32 cellular contexts compared by ENCODE assay signal in genomic region chr12:39327965-39328364, GRCh38.
"Had no signal": no experiment of that assay in that cellular context is flagged by ENCODE, and none has a peak within 500 bp of the region (broad histone marks: within the 10 kb centered on the region; RNA-seq: fewer than 3 reads in every experiment).

No MANE protein-coding gene starts in this region.

- H3K27me3 ChIP-seq: adrenal gland, body of pancreas, dorsolateral prefrontal cortex, esophagus muscularis mucosa, foreskin keratinocyte, gastrocnemius medialis had no signal

- H3K9me3 ChIP-seq: adrenal gland, body of pancreas, esophagus muscularis mucosa, gastrocnemius medialis had no signal

- H3K4me1 ChIP-seq: adrenal gland, body of pancreas, gastrocnemius medialis had no signal

- H3K27ac Mint-ChIP-seq: activated CD4-positive, alpha-beta memory T cell treated with anti-CD3 and anti-CD28 coated beads for 36 hours; activated CD4-positive, alpha-beta T cell treated with anti-CD3 and anti-CD28 coated beads for 36 hours; activated CD4-positive, alpha-beta T cell treated with anti-CD3 and anti-CD28 coated beads, Interleukin-2, amount 10 ng/mL, durations not matched to agents 24 days and 14 days; activated CD8-positive, alpha-beta memory T cell treated with anti-CD3 and anti-CD28 coated beads, Interleukin-2, amount 10 ng/mL, durations not matched to agents 7 days and 5 days; activated CD8-positive, alpha-beta T cell treated with anti-CD3 and anti-CD28 coated beads, Interleukin-2, amount 10 ng/mL, durations not matched to agents 7 days and 5 days; activated naive CD4-positive, alpha-beta T cell treated with anti-CD3 and anti-CD28 coated beads for 36 hours; activated naive CD4-positive, alpha-beta T cell treated with anti-CD3 and anti-CD28 coated beads, Interleukin-2, amount 50 U/mL, for 24 hours; activated naive CD8-positive, alpha-beta T cell treated with anti-CD3 and anti-CD28 coated beads for 36 hours; activated naive CD8-positive, alpha-beta T cell treated with anti-CD3 and anti-CD28 coated beads, Interleukin-2, amount 50 U/mL, for 24 hours; activated T-helper 1 cell treated with anti-CD3 and anti-CD28 coated beads, Interleukin-12 subunit alpha, Interleukin-12 subunit beta, Interleukin-2, Interleukin-4 antibody, amounts not matched to agents 30 ng/mL and 10 ng/mL and 1 ng/mL, durations not matched to agents 14 hours and 24 hours and 36 hours; activated T-helper 2 cell treated with anti-CD3 and anti-CD28 coated beads, Interferon-gamma antibody, Interleukin-2, Interleukin-4, amounts not matched to agents 10 μg/mL and 5 μg/mL and 100 μg/mL, durations not matched to agents 14 hours and 24 hours and 36 hours; dendritic cell treated with granulocyte-macrophage colony-stimulating factor and Interleukin-4, amounts not matched to agents 40 ng/mL and 50 ng/mL, for 4 days had no signal

- H3K27me3 Mint-ChIP-seq: activated CD4-positive, alpha-beta memory T cell treated with anti-CD3 and anti-CD28 coated beads for 36 hours; activated CD4-positive, alpha-beta T cell treated with anti-CD3 and anti-CD28 coated beads for 36 hours; activated CD4-positive, alpha-beta T cell treated with anti-CD3 and anti-CD28 coated beads, Interleukin-2, amount 10 ng/mL, durations not matched to agents 24 days and 14 days; activated CD8-positive, alpha-beta memory T cell treated with anti-CD3 and anti-CD28 coated beads, Interleukin-2, amount 10 ng/mL, durations not matched to agents 7 days and 5 days; activated naive CD4-positive, alpha-beta T cell treated with anti-CD3 and anti-CD28 coated beads, Interleukin-2, amount 50 U/mL, for 24 hours; activated naive CD8-positive, alpha-beta T cell treated with anti-CD3 and anti-CD28 coated beads for 36 hours; activated naive CD8-positive, alpha-beta T cell treated with anti-CD3 and anti-CD28 coated beads, Interleukin-2, amount 50 U/mL, for 24 hours; dendritic cell treated with granulocyte-macrophage colony-stimulating factor and Interleukin-4, amounts not matched to agents 40 ng/mL and 50 ng/mL, for 4 days; effector memory CD8-positive, alpha-beta T cell had no signal

- H3K9me3 Mint-ChIP-seq: activated CD4-positive, alpha-beta memory T cell treated with anti-CD3 and anti-CD28 coated beads for 36 hours; activated CD4-positive, alpha-beta T cell treated with anti-CD3 and anti-CD28 coated beads, Interleukin-2, amount 10 ng/mL, durations not matched to agents 24 days and 14 days; activated naive CD4-positive, alpha-beta T cell treated with anti-CD3 and anti-CD28 coated beads for 36 hours; activated naive CD4-positive, alpha-beta T cell treated with anti-CD3 and anti-CD28 coated beads, Interleukin-2, amount 50 U/mL, for 24 hours; activated naive CD8-positive, alpha-beta T cell treated with anti-CD3 and anti-CD28 coated beads for 36 hours; activated naive CD8-positive, alpha-beta T cell treated with anti-CD3 and anti-CD28 coated beads, Interleukin-2, amount 50 U/mL, for 24 hours; activated T-helper 1 cell treated with anti-CD3 and anti-CD28 coated beads, Interleukin-12 subunit alpha, Interleukin-12 subunit beta, Interleukin-2, Interleukin-4 antibody, amounts not matched to agents 30 ng/mL and 10 ng/mL and 1 ng/mL, durations not matched to agents 14 hours and 24 hours and 36 hours; activated T-helper 2 cell treated with anti-CD3 and anti-CD28 coated beads, Interferon-gamma antibody, Interleukin-2, Interleukin-4, amounts not matched to agents 10 μg/mL and 5 μg/mL and 100 μg/mL, durations not matched to agents 14 hours and 24 hours and 36 hours; dendritic cell treated with granulocyte-macrophage colony-stimulating factor and Interleukin-4, amounts not matched to agents 40 ng/mL and 50 ng/mL, for 4 days; effector memory CD8-positive, alpha-beta T cell had no signal

- H3K4me3 ChIP-seq: adrenal gland, body of pancreas, coronary artery, dorsolateral prefrontal cortex, esophagus muscularis mucosa, gastrocnemius medialis had no signal

- H3K27ac ChIP-seq: adrenal gland, body of pancreas, coronary artery, dorsolateral prefrontal cortex, esophagus muscularis mucosa, foreskin keratinocyte, gastrocnemius medialis had no signal

- H3K36me3 ChIP-seq: adrenal gland had no signal

- H3K4me3 Mint-ChIP-seq: activated CD4-positive, alpha-beta memory T cell treated with anti-CD3 and anti-CD28 coated beads for 36 hours; activated CD4-positive, alpha-beta T cell treated with anti-CD3 and anti-CD28 coated beads for 36 hours; activated CD4-positive, alpha-beta T cell treated with anti-CD3 and anti-CD28 coated beads, Interleukin-2, amount 10 ng/mL, durations not matched to agents 24 days and 14 days; activated CD8-positive, alpha-beta memory T cell treated with anti-CD3 and anti-CD28 coated beads, Interleukin-2, amount 10 ng/mL, durations not matched to agents 7 days and 5 days; activated CD8-positive, alpha-beta T cell treated with anti-CD3 and anti-CD28 coated beads, Interleukin-2, amount 10 ng/mL, durations not matched to agents 7 days and 5 days; activated naive CD4-positive, alpha-beta T cell treated with anti-CD3 and anti-CD28 coated beads for 36 hours; activated naive CD4-positive, alpha-beta T cell treated with anti-CD3 and anti-CD28 coated beads, Interleukin-2, amount 50 U/mL, for 24 hours; activated naive CD8-positive, alpha-beta T cell treated with anti-CD3 and anti-CD28 coated beads for 36 hours; activated naive CD8-positive, alpha-beta T cell treated with anti-CD3 and anti-CD28 coated beads, Interleukin-2, amount 50 U/mL, for 24 hours; activated T-helper 1 cell treated with anti-CD3 and anti-CD28 coated beads, Interleukin-12 subunit alpha, Interleukin-12 subunit beta, Interleukin-2, Interleukin-4 antibody, amounts not matched to agents 30 ng/mL and 10 ng/mL and 1 ng/mL, durations not matched to agents 14 hours and 24 hours and 36 hours; dendritic cell treated with granulocyte-macrophage colony-stimulating factor and Interleukin-4, amounts not matched to agents 40 ng/mL and 50 ng/mL, for 4 days; effector memory CD8-positive, alpha-beta T cell had no signal

- DNase-seq: activated CD4-positive, alpha-beta memory T cell treated with anti-CD3 and anti-CD28 coated beads for 36 hours; activated CD4-positive, alpha-beta T cell treated with anti-CD3 and anti-CD28 coated beads for 36 hours; activated CD4-positive, alpha-beta T cell treated with anti-CD3 and anti-CD28 coated beads, Interleukin-2, amount 10 ng/mL, durations not matched to agents 24 days and 14 days; activated CD4-positive, CD25-positive, alpha-beta regulatory T cell; activated CD4-positive, CD25-positive, alpha-beta regulatory T cell treated with anti-CD3 and anti-CD28 coated beads, Interleukin-2, amount 50 U/mL, for 72 hours; activated CD8-positive, alpha-beta memory T cell treated with anti-CD3 and anti-CD28 coated beads, Interleukin-2, amount 10 ng/mL, durations not matched to agents 7 days and 5 days; activated CD8-positive, alpha-beta memory T cell treated with anti-CD3 and anti-CD28 coated beads, Interleukin-2, amount 50 U/mL, for 4 hours; activated CD8-positive, alpha-beta T cell treated with anti-CD3 and anti-CD28 coated beads, Interleukin-2, amount 10 ng/mL, durations not matched to agents 7 days and 5 days; activated effector memory CD4-positive, alpha-beta T cell treated with anti-CD3 and anti-CD28 coated beads, Interleukin-2, amount 50 U/mL, for 16 hours; activated naive CD4-positive, alpha-beta T cell treated with anti-CD3 and anti-CD28 coated beads for 36 hours; activated naive CD8-positive, alpha-beta T cell treated with anti-CD3 and anti-CD28 coated beads for 36 hours; activated naive CD8-positive, alpha-beta T cell treated with anti-CD3 and anti-CD28 coated beads, Interleukin-2, amount 50 U/mL, for 24 hours; activated T-cell treated with anti-CD3 and anti-CD28 coated beads, Interleukin-2, amount 50 U/mL, for 1 hour; activated T-cell treated with anti-CD3 and anti-CD28 coated beads, Interleukin-2, amount 50 U/mL, for 48 hours; adrenal gland; amygdala; aorta; body of pancreas; central memory CD4-positive, alpha-beta T cell; dorsolateral prefrontal cortex; effector memory CD8-positive, alpha-beta T cell; erythroblast; foreskin keratinocyte; gastrocnemius medialis; glutamatergic neuron; T-helper 2 cell had no signal

- ATAC-seq: activated CD4-positive, alpha-beta T cell treated with anti-CD3 and anti-CD28 coated beads for 36 hours; activated CD8-positive, alpha-beta memory T cell treated with anti-CD3 and anti-CD28 coated beads, Interleukin-2, amount 10 ng/mL, durations not matched to agents 7 days and 5 days; activated CD8-positive, alpha-beta T cell treated with anti-CD3 and anti-CD28 coated beads, Interleukin-2, amount 10 ng/mL, durations not matched to agents 7 days and 5 days; activated naive CD8-positive, alpha-beta T cell treated with anti-CD3 and anti-CD28 coated beads, Interleukin-2, amount 50 U/mL, for 24 hours; body of pancreas; effector memory CD8-positive, alpha-beta T cell; gastrocnemius medialis had no signal
